10 cellular contexts compared by ENCODE assay signal in genomic region chr11:12179019-12179418, GRCh38.
DNase-seq lines count a peak whose midpoint lies in the region; TF ChIP-seq lines count a peak whose summit lies in the region.
"Had no signal": no experiment of that assay in that cellular context is flagged by ENCODE, and none has a peak within 500 bp of the region (broad histone marks: within the 10 kb centered on the region; RNA-seq: fewer than 3 reads in every experiment).

No MANE protein-coding gene starts in this region.

- H3K9me3 ChIP-seq in AG04450 (ENCODE audit: control insufficient read depth, insufficient read depth, low read length) (no peaks in the 10 kb centered on the region), Loucy (ENCODE audit: insufficient read depth, low read depth, low read length) (no peaks in the 10 kb centered on the region), mucosa of rectum (ENCODE audit: control insufficient read depth in 2 of 2, low read length in 2 of 2) (no peaks in the 10 kb centered on the region)
- no peaks in the 10 kb centered on the region for H3K9me3 ChIP-seq in effector memory CD4-positive, alpha-beta T cell (ENCODE audit: control insufficient read depth, low read length)

- DNase-seq in AG04450 (ENCODE audit: low read depth, low spot score), result no peak
- no peak for DNase-seq in brain microvascular endothelial cell
- no peak for DNase-seq in erythroblast (lab: John Stamatoyannopoulos, UW)
- DNase-seq in effector memory CD4-positive, alpha-beta T cell, result no peak
- no peak for DNase-seq in cortex of kidney (lab: John Stamatoyannopoulos, UW)
- no peak for DNase-seq in NK-92 treated with Interleukin-12 subunit alpha and Interleukin-12 subunit beta, amount 100 ng/mL, for 24 hours (lab: John Stamatoyannopoulos, UW)
- DNase-seq: central memory CD4-positive, alpha-beta T cell; NCI-H2227 treated with DMSO at 0.1 percent for 48 hours had no signal

- no peak overlapping the region for H3K9ac ChIP-seq in Loucy (ENCODE audit: low read depth, low read length, poor library complexity, severe bottlenecking)
- H3K9ac ChIP-seq in mucosa of rectum (ENCODE audit: low read depth in 1 of 2, low read length in 2 of 2), result peak overlapping the region; percentile 27 to 55

- in situ Hi-C loops in brain microvascular endothelial cell (cut with HindIII; ENCODE audit: low pct_ligation_motif_present, low sequenced_read_pairs), result no loop called here

- H3K36me3 ChIP-seq in Loucy (ENCODE audit: insufficient read depth, low read length) (no peaks in the 10 kb centered on the region), brain microvascular endothelial cell (replicated peaks) (peaks cover 40% of the 10 kb centered on the region), mucosa of rectum (ENCODE audit: control insufficient read depth in 2 of 2, insufficient read depth in 2 of 2, low read length in 2 of 2) (peaks cover 3 to 6% of the 10 kb centered on the region in 2 donors)
- H3K36me3 ChIP-seq in effector memory CD4-positive, alpha-beta T cell (ENCODE audit: control insufficient read depth, insufficient read depth, low read length), result no peaks in the 10 kb centered on the region

- H4K20me1 ChIP-seq in Loucy (ENCODE audit: insufficient read depth, low read length, poor library complexity, severe bottlenecking), result no peaks in the 10 kb centered on the region

- peaks cover 28% of the 10 kb centered on the region for H3K4me1 ChIP-seq in Loucy (ENCODE audit: insufficient read depth, low read length, poor library complexity, severe bottlenecking)
- H3K4me1 ChIP-seq in mucosa of rectum (ENCODE audit: control insufficient read depth in 2 of 2, insufficient read depth in 2 of 2, low read length in 2 of 2), result peaks cover 8 to 15% of the 10 kb centered on the region in 2 donors
- no peaks in the 10 kb centered on the region for H3K4me1 ChIP-seq in effector memory CD4-positive, alpha-beta T cell (ENCODE audit: control insufficient read depth, insufficient read depth, low read length, poor library complexity, severe bottlenecking)

- no peak overlapping the region for H3K4me3 ChIP-seq in AG04450 (ENCODE audit: low read depth, low read length)
- no peak overlapping the region for H3K4me3 ChIP-seq in Loucy (ENCODE audit: low read length, poor library complexity, severe bottlenecking)
- no peak overlapping the region for H3K4me3 ChIP-seq in brain microvascular endothelial cell (ENCODE audit: low read depth, low read length)
- H3K4me3 ChIP-seq in mucosa of rectum (ENCODE audit: low read length in 2 of 2), result peak overlapping the region in 1 of 2 donors; percentile 28
- H3K4me3 ChIP-seq in effector memory CD4-positive, alpha-beta T cell (ENCODE audit: insufficient read depth, low read depth, low read length, poor library complexity, severe bottlenecking), result no peak overlapping the region

- H2AFZ ChIP-seq in Loucy (ENCODE audit: low read length), result peak overlapping the region; percentile 16; the same call in 1 of the 2 replicates

- TF ChIP-seq CTCF in AG04450 (IDR thresholded peaks at IDR 0.05; ENCODE audit: low read depth, low read length) (no peak), Loucy (conservative IDR thresholded peaks at IDR 0.05; ENCODE audit: low read length) (no peak), brain microvascular endothelial cell (IDR thresholded peaks at IDR 0.05; ENCODE audit: low read depth, low read length, missing control alignments) (no peak)

- no peaks in the 10 kb centered on the region for H3K79me2 ChIP-seq in Loucy (ENCODE audit: insufficient read depth, low read length)

- no peaks in the 10 kb centered on the region for H3K9me2 ChIP-seq in Loucy (replicated peaks; ENCODE audit: low read depth, low read length)

- no peak for TF ChIP-seq POLR2A in erythroblast (IDR thresholded peaks at IDR 0.05; ENCODE audit: low read length)

- POLR2A ChIA-PET in AG04450 (lab: Yijun Ruan, JAX), result no interaction called here

- no peak overlapping the region for H3K4me2 ChIP-seq in Loucy (ENCODE audit: low read depth, low read length, poor library complexity, severe bottlenecking)

- H3K27me3 ChIP-seq in AG04450 (ENCODE audit: control insufficient read depth, insufficient read depth, low read length) (no peaks in the 10 kb centered on the region), Loucy (ENCODE audit: insufficient read depth, low read length, poor library complexity, severe bottlenecking) (no peaks in the 10 kb centered on the region), brain microvascular endothelial cell (replicated peaks) (no peaks in the 10 kb centered on the region), mucosa of rectum (ENCODE audit: control insufficient read depth in 2 of 2, insufficient read depth in 2 of 2, low read length in 2 of 2) (no peaks in the 10 kb centered on the region)
- H3K27me3 ChIP-seq in effector memory CD4-positive, alpha-beta T cell (replicated peaks; ENCODE audit: control insufficient read depth, insufficient read depth, low read length, poor library complexity, severe bottlenecking), result no peaks in the 10 kb centered on the region

- H3K27ac ChIP-seq in AG04450 (ENCODE audit: low read depth, low read length) (peak overlapping the region; percentile 35), brain microvascular endothelial cell (peak overlapping the region; percentile 99), mucosa of rectum (ENCODE audit: low read depth in 2 of 2, low read length in 2 of 2) (peak overlapping the region; percentile 49 to 69)
- H3K27ac ChIP-seq in effector memory CD4-positive, alpha-beta T cell (ENCODE audit: insufficient read depth, low read length, poor library complexity, severe bottlenecking), result no peak overlapping the region

- H3F3A ChIP-seq in Loucy (ENCODE audit: low read depth), result no peaks in the 10 kb centered on the region

- CTCF ChIA-PET in AG04450 (lab: Charles Lee), result no interaction called here
